In the genomic region with DNA sequence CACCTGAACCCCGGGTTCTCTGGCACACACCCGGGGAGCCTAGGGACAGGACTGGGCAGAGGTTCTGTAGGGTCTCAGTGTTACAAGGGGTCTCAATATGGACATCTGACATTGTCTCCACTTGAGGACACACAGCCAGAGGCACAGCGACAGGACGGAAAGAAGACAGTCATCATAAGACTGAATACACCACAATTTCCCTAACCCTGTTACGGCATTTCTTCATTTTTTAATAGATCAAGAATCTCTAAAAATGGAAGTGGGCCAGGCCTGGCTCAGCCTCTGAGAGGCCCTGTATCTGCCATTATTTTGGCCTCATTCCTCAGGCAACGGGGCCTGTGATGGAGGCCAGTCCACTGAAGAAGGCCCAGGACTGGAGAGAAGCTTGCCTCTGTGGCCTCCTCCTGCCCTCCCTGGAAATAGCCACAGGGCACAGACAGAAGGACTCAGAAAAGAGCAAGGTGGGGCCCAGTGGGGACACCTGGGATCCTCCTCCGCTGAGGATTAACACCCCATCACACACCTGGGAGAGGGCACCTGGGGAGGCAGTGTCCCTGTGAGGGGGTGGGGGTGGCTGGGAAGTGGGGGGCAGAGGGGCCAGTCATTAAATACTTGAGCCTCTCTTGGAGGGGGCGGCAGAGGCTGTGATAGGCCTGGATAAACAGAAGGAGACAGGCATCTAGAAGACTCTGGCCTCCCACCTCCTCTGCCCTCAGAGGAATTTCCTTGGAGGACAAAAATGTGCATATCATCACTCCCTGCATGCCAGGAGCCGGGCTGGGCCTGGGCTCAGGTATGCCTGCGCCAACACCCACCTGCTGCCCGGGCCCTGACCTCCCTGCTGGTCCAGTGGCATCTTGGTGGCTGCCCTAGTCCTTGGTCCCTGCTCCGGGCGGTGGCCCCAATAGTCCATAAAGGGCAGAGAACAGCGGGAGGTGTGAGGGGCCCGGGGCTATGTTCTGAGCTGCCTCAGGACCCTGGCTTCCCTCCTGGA, we compare ENCODE assay signal across 11 cellular contexts. TPM values are rescaled to one million over a fixed set of nuclear protein-coding genes. Genes with fewer than 3 reads are reported as not detected.
DNase-seq lines count a peak whose midpoint lies in the region; ATAC-seq and TF ChIP-seq lines count a peak whose summit lies in the region.
"Had no signal": no experiment of that assay in that cellular context is flagged by ENCODE, and none has a peak within 500 bp of the region (broad histone marks: within the 10 kb centered on the region; RNA-seq: fewer than 3 reads in every experiment).

No MANE protein-coding gene starts in this region.

- TF ChIP-seq CTCF in OCI-LY7 (conservative IDR thresholded peaks at IDR 0.05; ENCODE audit: low read length) = no peak

- peaks cover 3% of the 10 kb centered on the region for H3K36me3 Mint-ChIP-seq in activated T-cell treated with anti-CD3 and anti-CD28 coated beads, Interleukin-2, amount 50 U/mL, for 4 hours (ENCODE audit: insufficient read depth)
- H3K36me3 Mint-ChIP-seq in stimulated activated effector memory CD8-positive, alpha-beta T cell treated with anti-CD3 and anti-CD28 coated beads, Interleukin-12 subunit alpha, Interleukin-12 subunit beta, amount 100 ng/mL, for 72 hours = peaks cover 27% of the 10 kb centered on the region

- H3K4me3 Mint-ChIP-seq in activated T-cell treated with anti-CD3 and anti-CD28 coated beads, Interleukin-2, amount 50 U/mL, for 4 hours = peak overlapping the region; percentile 62
- H3K4me3 Mint-ChIP-seq in stimulated activated effector memory CD8-positive, alpha-beta T cell treated with anti-CD3 and anti-CD28 coated beads, Interleukin-12 subunit alpha, Interleukin-12 subunit beta, amount 100 ng/mL, for 72 hours = peak overlapping the region; percentile 29

- no peaks in the 10 kb centered on the region for H3K9me3 Mint-ChIP-seq in activated T-cell treated with anti-CD3 and anti-CD28 coated beads, Interleukin-2, amount 50 U/mL, for 4 hours
- no peaks in the 10 kb centered on the region for H3K9me3 Mint-ChIP-seq in stimulated activated effector memory CD8-positive, alpha-beta T cell treated with anti-CD3 and anti-CD28 coated beads, Interleukin-12 subunit alpha, Interleukin-12 subunit beta, amount 100 ng/mL, for 72 hours

- H3K4me1 Mint-ChIP-seq in activated T-cell treated with anti-CD3 and anti-CD28 coated beads, Interleukin-2, amount 50 U/mL, for 4 hours (ENCODE audit: low read depth) = peaks cover 93% of the 10 kb centered on the region
- peaks cover 94% of the 10 kb centered on the region for H3K4me1 Mint-ChIP-seq in stimulated activated effector memory CD8-positive, alpha-beta T cell treated with anti-CD3 and anti-CD28 coated beads, Interleukin-12 subunit alpha, Interleukin-12 subunit beta, amount 100 ng/mL, for 72 hours

- no peaks in the 10 kb centered on the region for H3K79me2 ChIP-seq in OCI-LY7 (ENCODE audit: insufficient read depth, low read depth, low read length)

- no peak overlapping the region for H3K4me3 ChIP-seq in OCI-LY7 (ENCODE audit: low read depth, low read length, poor library complexity, severe bottlenecking)
- peak overlapping the region; percentile 18 for H3K4me3 ChIP-seq in effector memory CD4-positive, alpha-beta T cell (ENCODE audit: insufficient read depth, low read depth, low read length, poor library complexity, severe bottlenecking)
- H3K4me3 ChIP-seq: heart left ventricle, SJSA1 had no signal

- no peaks in the 10 kb centered on the region for H3K27me3 Mint-ChIP-seq in activated T-cell treated with anti-CD3 and anti-CD28 coated beads, Interleukin-2, amount 50 U/mL, for 4 hours (ENCODE audit: low read depth)

- peak overlapping the region; percentile 45 for H3K4me2 ChIP-seq in OCI-LY7 (ENCODE audit: low read length)

- intact Hi-C loops in OCI-LY7 (cut with micrococcal nuclease; ENCODE audit: unreplicated experiment) = no loop called here

- no peak for ATAC-seq in activated T-cell treated with anti-CD3 and anti-CD28 coated beads, Interleukin-2, amount 50 U/mL, for 4 hours
- ATAC-seq in stimulated activated effector memory CD8-positive, alpha-beta T cell treated with anti-CD3 and anti-CD28 coated beads, Interleukin-12 subunit alpha, Interleukin-12 subunit beta, amount 100 ng/mL, for 72 hours = no peak
- ATAC-seq: heart left ventricle had no signal

- no peaks in the 10 kb centered on the region for H4K20me1 ChIP-seq in OCI-LY7 (ENCODE audit: insufficient read depth, low read length)

- H3K4me1 ChIP-seq in OCI-LY7 (ENCODE audit: insufficient read depth, low read length, poor library complexity, severe bottlenecking) = peaks cover 49% of the 10 kb centered on the region
- peaks cover 95% of the 10 kb centered on the region for H3K4me1 ChIP-seq in effector memory CD4-positive, alpha-beta T cell (ENCODE audit: control insufficient read depth, insufficient read depth, low read length, poor library complexity, severe bottlenecking)
- H3K4me1 ChIP-seq: SJSA1 had no signal

- H3K27ac Mint-ChIP-seq in stimulated activated effector memory CD8-positive, alpha-beta T cell treated with anti-CD3 and anti-CD28 coated beads, Interleukin-12 subunit alpha, Interleukin-12 subunit beta, amount 100 ng/mL, for 72 hours = peak overlapping the region; percentile 60

- POLR2A ChIA-PET in OCI-LY7 (lab: Charles Lee) = interaction anchor here (0.6 to 1.1 kb wide), 2 partner anchors 14 to 20 kb away, joined by 3 read pairs; no protein-coding TSS in a partner anchor

- H3K36me3 ChIP-seq in OCI-LY7 (ENCODE audit: insufficient read depth, low read length) = no peaks in the 10 kb centered on the region
- H3K36me3 ChIP-seq in effector memory CD4-positive, alpha-beta T cell (ENCODE audit: control insufficient read depth, insufficient read depth, low read length) = peaks cover 47% of the 10 kb centered on the region
- H3K36me3 ChIP-seq: heart left ventricle, SJSA1 had no signal

- DNase-seq in activated T-cell treated with anti-CD3 and anti-CD28 coated beads, Interleukin-2, amount 50 U/mL, for 4 hours = no peak
- DNase-seq in activated T-cell treated with anti-CD3 and anti-CD28 coated beads for 4 hours (no peak), OCI-LY7 (ENCODE audit: low spot score) (no peak), SKM-1 (lab: John Stamatoyannopoulos, UW; ENCODE audit: unreplicated experiment) (no peak), AML-193 (lab: John Stamatoyannopoulos, UW) (no peak), iPS-NIHi7 (ENCODE audit: extremely low spot score) (no peak)
- DNase-seq in effector memory CD4-positive, alpha-beta T cell = no peak
- no peak for DNase-seq in stimulated activated effector memory CD8-positive, alpha-beta T cell treated with anti-CD3 and anti-CD28 coated beads, Interleukin-12 subunit alpha, Interleukin-12 subunit beta, amount 100 ng/mL, for 72 hours (ENCODE audit: low spot score in 2 of 2)
- DNase-seq: dermis blood vessel endothelial cell, heart left ventricle had no signal

- H3K27me3 ChIP-seq in effector memory CD4-positive, alpha-beta T cell (replicated peaks; ENCODE audit: control insufficient read depth, insufficient read depth, low read length, poor library complexity, severe bottlenecking) = no peaks in the 10 kb centered on the region
- H3K27me3 ChIP-seq: heart left ventricle, SJSA1 had no signal

- no TSS peak for BruUV-seq in OCI-LY7 (replicated peaks; lab: Mats Ljungman, UMichigan)

- no peaks in the 10 kb centered on the region for H3K9me2 ChIP-seq in OCI-LY7 (ENCODE audit: insufficient read depth, low read length)

- H3K9me3 ChIP-seq in OCI-LY7 (ENCODE audit: low read length) = no peaks in the 10 kb centered on the region
- no peaks in the 10 kb centered on the region for H3K9me3 ChIP-seq in effector memory CD4-positive, alpha-beta T cell (ENCODE audit: control insufficient read depth, low read length)
- H3K9me3 ChIP-seq: heart left ventricle, SJSA1 had no signal

- peak overlapping the region; percentile 27; the same call in 1 of the 2 replicates for H2AFZ ChIP-seq in OCI-LY7 (ENCODE audit: low read length)

- no peak overlapping the region for H3K27ac ChIP-seq in OCI-LY7 (ENCODE audit: low read depth, low read length, poor library complexity, severe bottlenecking)
- H3K27ac ChIP-seq in effector memory CD4-positive, alpha-beta T cell (ENCODE audit: insufficient read depth, low read length, poor library complexity, severe bottlenecking) = peak overlapping the region; percentile 73
- H3K27ac ChIP-seq: heart left ventricle, SJSA1 had no signal

- CTCF ChIA-PET in OCI-LY7 (lab: Charles Lee; ENCODE audit: unreplicated experiment) = interaction anchor here (1.0 kb wide), 2 partner anchors 19 to 74 kb away, joined by 3 read pairs; no protein-coding TSS in a partner anchor

RNA-seq across cellular contexts. Expression of a gene that starts 8.0 kb away (rescaled TPM):
- 10 to 100 TPM; 74.7 to 85.7 (median 83.2) TPM for total RNA-seq in activated T-cell treated with anti-CD3 and anti-CD28 coated beads, Interleukin-2, amount 50 U/mL, for 4 hours
- 0.76 and 2.2 TPM in 2 replicates for total RNA-seq in OCI-LY7 (2014; rRNA removed; shearing (Covaris generic))
- total RNA-seq in OCI-LY7 (2022) = 6.3 and 7.5 TPM in 2 replicates
- total RNA-seq: SJSA1 had no signal

Comparison
In these comparisons a context has a peak if more than half of its experiments do, and no peak if none do; other contexts are left out.
1. RNA of a gene that starts 8.0 kb away (total RNA-seq): 74.7 to 85.7 TPM in activated T-cell treated with anti-CD3 and anti-CD28 coated beads, Interleukin-2, amount 50 U/mL, for 4 hours; 0.76 to 7.5 TPM in OCI-LY7; every median in the first group is over 4 times any median in the second.